In genomic region chr3:63585927-63586326, GRCh38 we compare ENCODE assay signal across 27 cellular contexts.
"Had no signal": no experiment of that assay in that cellular context is flagged by ENCODE, and none has a peak within 500 bp of the region (broad histone marks: within the 10 kb centered on the region; RNA-seq: fewer than 3 reads in every experiment).

No MANE protein-coding gene starts in this region.

- H3K4me1 Mint-ChIP-seq: immature natural killer cell, naive B cell had no signal

- H3K27ac Mint-ChIP-seq: dendritic cell treated with granulocyte-macrophage colony-stimulating factor and Interleukin-4, amounts not matched to agents 40 ng/mL and 50 ng/mL, for 4 days; effector memory CD8-positive, alpha-beta T cell; immature natural killer cell; nephron; type B pancreatic cell had no signal

- H3K27me3 Mint-ChIP-seq: dendritic cell treated with granulocyte-macrophage colony-stimulating factor and Interleukin-4, amounts not matched to agents 40 ng/mL and 50 ng/mL, for 4 days; effector memory CD8-positive, alpha-beta T cell; naive B cell had no signal

- H3K79me2 ChIP-seq: parathyroid adenoma had no signal

- H3K4me3 Mint-ChIP-seq: dendritic cell treated with granulocyte-macrophage colony-stimulating factor and Interleukin-4, amounts not matched to agents 40 ng/mL and 50 ng/mL, for 4 days; effector memory CD8-positive, alpha-beta T cell; immature natural killer cell; naive B cell; nephron; type B pancreatic cell had no signal

- H3K27ac ChIP-seq: epithelial cell of prostate, esophagus muscularis mucosa, gastroesophageal sphincter, parathyroid adenoma, prostate gland, right lobe of liver, skin epidermis, suprapubic skin, thyroid gland, uterus had no signal

- DNase-seq: effector memory CD8-positive, alpha-beta T cell; glutamatergic neuron; immature natural killer cell; kidney; left cardiac atrium; left ventricle myocardium superior; mesenchymal stem cell; midbrain; naive B cell; retina; right lobe of liver; stimulated activated CD4-positive, alpha-beta T cell treated with anti-CD3 and anti-CD28 coated beads, Interleukin-12 subunit alpha, Interleukin-12 subunit beta, amount 100 ng/mL, for 4 hours; stimulated activated CD4-positive, alpha-beta T cell treated with anti-CD3 and anti-CD28 coated beads, Interleukin-2, amount 100 ng/mL, for 48 hours; stimulated activated naive CD4-positive, alpha-beta T cell treated with Interleukin-2 at 50 U/mL for 16 hours; thyroid gland; uterus had no signal

- H3K9ac ChIP-seq: parathyroid adenoma had no signal

- H3K9me3 Mint-ChIP-seq: dendritic cell treated with granulocyte-macrophage colony-stimulating factor and Interleukin-4, amounts not matched to agents 40 ng/mL and 50 ng/mL, for 4 days had no signal

- H3K27me3 ChIP-seq: esophagus muscularis mucosa, gastroesophageal sphincter, right lobe of liver, suprapubic skin, thyroid gland, uterus had no signal

- H3K4me3 ChIP-seq: esophagus muscularis mucosa, gastroesophageal sphincter, lung, prostate gland, right lobe of liver, skin epidermis, suprapubic skin, thyroid gland, uterus had no signal

- H2AFZ ChIP-seq: parathyroid adenoma had no signal

- ATAC-seq: effector memory CD8-positive, alpha-beta T cell; gastroesophageal sphincter; left cardiac atrium; left ventricle myocardium superior; right lobe of liver had no signal

- H3K9me3 ChIP-seq: prostate gland, right lobe of liver, thyroid gland, uterus had no signal

- H3K4me1 ChIP-seq: esophagus muscularis mucosa, gastroesophageal sphincter, parathyroid adenoma, prostate gland, right lobe of liver, suprapubic skin, thyroid gland, uterus had no signal

- H3K36me3 Mint-ChIP-seq: immature natural killer cell, naive B cell, type B pancreatic cell had no signal

- H3K36me3 ChIP-seq: esophagus muscularis mucosa, gastroesophageal sphincter, prostate gland, right lobe of liver, suprapubic skin, thyroid gland, uterus had no signal
